In genomic region chr7:149084407-149084806, GRCh38 we compare ENCODE assay signal across 34 cellular contexts. TPM values are rescaled to one million over a fixed set of nuclear protein-coding genes. Genes with fewer than 3 reads are reported as not detected.
"Had no signal": no experiment of that assay in that cellular context is flagged by ENCODE, and none has a peak within 500 bp of the region (broad histone marks: within the 10 kb centered on the region; RNA-seq: fewer than 3 reads in every experiment).

No MANE protein-coding gene starts in this region.

- H3K36me3 ChIP-seq: cardiac muscle cell had no signal

- ATAC-seq: activated CD8-positive, alpha-beta memory T cell treated with anti-CD3 and anti-CD28 coated beads, Interleukin-2, amount 10 ng/mL, durations not matched to agents 7 days and 5 days; activated CD8-positive, alpha-beta T cell treated with anti-CD3 and anti-CD28 coated beads, Interleukin-2, amount 10 ng/mL, durations not matched to agents 7 days and 5 days had no signal

- H3K27ac ChIP-seq: ascending aorta, cardiac muscle cell, VCaP had no signal

- DNase-seq: activated B cell treated with CpG ODN at 0.5 μM for 24 hours; activated CD4-positive, alpha-beta memory T cell treated with anti-CD3 and anti-CD28 coated beads, Interleukin-2, amount 10 ng/mL, durations not matched to agents 7 days and 5 days; activated CD4-positive, alpha-beta T cell treated with anti-CD3 and anti-CD28 coated beads for 4 hours; activated CD4-positive, alpha-beta T cell treated with anti-CD3 and anti-CD28 coated beads, Interleukin-2, amount 10 ng/mL, durations not matched to agents 24 days and 14 days; activated CD4-positive, alpha-beta T cell treated with anti-CD3 and anti-CD28 coated beads, Interleukin-2, amount 50 U/mL, for 1 hour; activated CD4-positive, alpha-beta T cell treated with anti-CD3 and anti-CD28 coated beads, Interleukin-2, amount 50 U/mL, for 4 hours; activated CD4-positive, CD25-positive, alpha-beta regulatory T cell treated with anti-CD3 and anti-CD28 coated beads, Interleukin-2, amount 50 U/mL, for 72 hours; activated CD8-positive, alpha-beta memory T cell treated with anti-CD3 and anti-CD28 coated beads for 24 hours; activated CD8-positive, alpha-beta memory T cell treated with anti-CD3 and anti-CD28 coated beads, Interleukin-2, amount 10 ng/mL, durations not matched to agents 7 days and 5 days; activated CD8-positive, alpha-beta memory T cell treated with anti-CD3 and anti-CD28 coated beads, Interleukin-2, amount 50 U/mL, for 48 hours; activated CD8-positive, alpha-beta T cell treated with anti-CD3 and anti-CD28 coated beads, Interleukin-2, amount 10 ng/mL, durations not matched to agents 7 days and 5 days; activated effector memory CD4-positive, alpha-beta T cell treated with Interleukin-2 at 50 U/mL for 16 hours; activated gamma-delta T cell; activated naive CD4-positive, alpha-beta T cell treated with anti-CD3 and anti-CD28 coated beads, Interleukin-2, amount 10 ng/mL, durations not matched to agents 7 days and 5 days; activated naive CD4-positive, alpha-beta T cell treated with Interleukin-2 at 50 U/mL for 16 hours; activated naive CD8-positive, alpha-beta T cell treated with anti-CD3 and anti-CD28 coated beads for 36 hours; activated T-cell treated with anti-CD3 and anti-CD28 coated beads, Interleukin-2, amount 50 U/mL, for 24 hours; activated T-cell treated with anti-CD3 and anti-CD28 coated beads, Interleukin-2, amount 50 U/mL, for 48 hours; amygdala; anterior cingulate cortex; caudate nucleus; cerebellar nuclear complex; T-helper 1 cell; T-helper 2 cell; T-helper 9 cell had no signal

- H3K9me3 ChIP-seq: ascending aorta had no signal

- H3K27me3 Mint-ChIP-seq: activated B cell treated with CpG ODN at 0.5 μM for 24 hours; activated CD4-positive, alpha-beta memory T cell treated with anti-CD3 and anti-CD28 coated beads, Interleukin-2, amount 10 ng/mL, durations not matched to agents 7 days and 5 days; activated CD4-positive, alpha-beta T cell treated with anti-CD3 and anti-CD28 coated beads, Interleukin-2, amount 10 ng/mL, durations not matched to agents 24 days and 14 days; activated CD8-positive, alpha-beta memory T cell treated with anti-CD3 and anti-CD28 coated beads, Interleukin-2, amount 10 ng/mL, durations not matched to agents 7 days and 5 days; activated naive CD4-positive, alpha-beta T cell treated with anti-CD3 and anti-CD28 coated beads, Interleukin-2, amount 10 ng/mL, durations not matched to agents 7 days and 5 days; activated naive CD4-positive, alpha-beta T cell treated with anti-CD3 and anti-CD28 coated beads, Interleukin-2, amount 50 U/mL, for 24 hours; activated naive CD8-positive, alpha-beta T cell treated with anti-CD3 and anti-CD28 coated beads for 36 hours; activated T-cell treated with anti-CD3 and anti-CD28 coated beads, Interleukin-2, amount 50 U/mL, for 24 hours; brain; central memory CD8-positive, alpha-beta T cell had no signal

- H3K27ac Mint-ChIP-seq: activated B cell treated with CpG ODN at 0.5 μM for 24 hours; activated CD4-positive, alpha-beta memory T cell treated with anti-CD3 and anti-CD28 coated beads, Interleukin-2, amount 10 ng/mL, durations not matched to agents 7 days and 5 days; activated CD4-positive, alpha-beta T cell treated with anti-CD3 and anti-CD28 coated beads, Interleukin-2, amount 10 ng/mL, durations not matched to agents 24 days and 14 days; activated CD8-positive, alpha-beta memory T cell treated with anti-CD3 and anti-CD28 coated beads, Interleukin-2, amount 10 ng/mL, durations not matched to agents 7 days and 5 days; activated CD8-positive, alpha-beta T cell treated with anti-CD3 and anti-CD28 coated beads, Interleukin-2, amount 10 ng/mL, durations not matched to agents 7 days and 5 days; activated naive CD4-positive, alpha-beta T cell treated with anti-CD3 and anti-CD28 coated beads, Interleukin-2, amount 10 ng/mL, durations not matched to agents 7 days and 5 days; activated naive CD4-positive, alpha-beta T cell treated with anti-CD3 and anti-CD28 coated beads, Interleukin-2, amount 50 U/mL, for 24 hours; activated naive CD8-positive, alpha-beta T cell treated with anti-CD3 and anti-CD28 coated beads for 36 hours; activated T-cell treated with anti-CD3 and anti-CD28 coated beads, Interleukin-2, amount 50 U/mL, for 24 hours; activated T-helper 2 cell treated with anti-CD3 and anti-CD28 coated beads, Interferon-gamma antibody, Interleukin-2, Interleukin-4, amounts not matched to agents 10 μg/mL and 5 μg/mL and 100 μg/mL, durations not matched to agents 14 hours and 24 hours and 36 hours; brain; T-helper 1 cell treated with Interleukin-12 subunit alpha and Interleukin-12 subunit beta and Interleukin-4 antibody, amounts not matched to agents 30 μg/mL and 1 μg/mL, for 36 hours; T-helper 2 cell treated with Interferon-gamma antibody and Interleukin-4, amounts not matched to agents 5 μg/mL and 100 μg/mL, for 36 hours had no signal

- H3K4me3 Mint-ChIP-seq: activated B cell treated with CpG ODN at 0.5 μM for 24 hours; activated CD4-positive, alpha-beta memory T cell treated with anti-CD3 and anti-CD28 coated beads, Interleukin-2, amount 10 ng/mL, durations not matched to agents 7 days and 5 days; activated CD4-positive, alpha-beta T cell treated with anti-CD3 and anti-CD28 coated beads, Interleukin-2, amount 10 ng/mL, durations not matched to agents 24 days and 14 days; activated CD8-positive, alpha-beta memory T cell treated with anti-CD3 and anti-CD28 coated beads, Interleukin-2, amount 10 ng/mL, durations not matched to agents 7 days and 5 days; activated CD8-positive, alpha-beta T cell treated with anti-CD3 and anti-CD28 coated beads, Interleukin-2, amount 10 ng/mL, durations not matched to agents 7 days and 5 days; activated naive CD4-positive, alpha-beta T cell treated with anti-CD3 and anti-CD28 coated beads, Interleukin-2, amount 10 ng/mL, durations not matched to agents 7 days and 5 days; activated naive CD4-positive, alpha-beta T cell treated with anti-CD3 and anti-CD28 coated beads, Interleukin-2, amount 50 U/mL, for 24 hours; activated naive CD8-positive, alpha-beta T cell treated with anti-CD3 and anti-CD28 coated beads for 36 hours; activated T-cell treated with anti-CD3 and anti-CD28 coated beads, Interleukin-2, amount 50 U/mL, for 24 hours; brain; central memory CD8-positive, alpha-beta T cell; T-helper 1 cell treated with Interleukin-12 subunit alpha and Interleukin-12 subunit beta and Interleukin-4 antibody, amounts not matched to agents 30 μg/mL and 1 μg/mL, for 36 hours; T-helper 2 cell treated with Interferon-gamma antibody and Interleukin-4, amounts not matched to agents 5 μg/mL and 100 μg/mL, for 36 hours had no signal

- H3K4me1 ChIP-seq: ascending aorta had no signal

- H3K27me3 ChIP-seq: ascending aorta, cardiac muscle cell had no signal

- H3K9me3 Mint-ChIP-seq: activated naive CD4-positive, alpha-beta T cell treated with anti-CD3 and anti-CD28 coated beads, Interleukin-2, amount 50 U/mL, for 24 hours; central memory CD8-positive, alpha-beta T cell had no signal

- H3K4me3 ChIP-seq: ascending aorta, cardiac muscle cell had no signal

RNA-seq across cellular contexts. Expression of gene ZNF425, which starts 41.7 kb away (rescaled TPM):
- total RNA-seq: ascending aorta had no signal
